In the genomic region with DNA sequence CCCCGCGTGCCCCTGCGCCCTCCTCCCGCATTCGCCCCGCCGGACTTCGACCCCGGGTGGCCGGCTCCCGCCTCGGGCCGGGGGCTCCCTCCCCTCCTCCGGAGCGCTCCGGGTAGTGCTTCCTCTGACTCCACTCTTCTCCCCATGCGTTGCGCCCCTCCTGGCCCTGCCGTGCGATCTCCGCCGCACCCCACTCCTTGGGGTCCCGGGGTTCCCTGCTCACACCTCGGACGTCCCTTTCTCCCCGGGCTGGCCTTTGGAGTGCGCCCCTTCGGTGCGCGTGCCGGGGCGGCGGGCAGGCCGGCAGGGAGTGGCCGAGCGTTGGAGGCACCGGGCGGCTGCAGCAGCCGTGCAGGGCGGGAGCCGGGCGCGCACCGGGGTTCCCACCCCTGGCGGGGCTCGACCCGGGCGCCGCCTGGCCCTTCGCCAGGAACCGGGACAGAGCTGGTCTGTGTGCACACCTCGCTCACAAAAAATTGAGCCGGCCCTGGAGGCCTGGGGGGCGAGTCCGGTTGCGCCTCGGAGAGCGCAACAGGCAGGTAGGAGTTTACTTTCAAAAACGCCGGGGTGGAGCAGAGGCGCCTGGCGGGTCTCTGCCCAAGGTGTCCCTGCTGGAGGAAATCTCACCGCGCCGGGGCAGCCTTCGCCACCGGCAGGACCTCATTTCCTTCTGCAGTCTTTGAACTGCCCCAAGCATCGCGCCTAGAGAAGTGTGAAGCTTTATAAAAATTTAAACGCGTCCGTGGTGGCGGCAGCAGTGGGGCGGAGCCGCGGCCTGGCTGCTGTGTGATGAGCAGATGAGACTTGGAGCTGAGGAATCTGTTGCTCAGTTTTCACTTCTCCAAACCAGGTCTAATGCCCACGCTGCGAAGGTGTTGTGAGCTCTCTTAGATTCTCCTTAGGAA, we compare ENCODE assay signal across 9 cellular contexts. TPM values are rescaled to one million over a fixed set of nuclear protein-coding genes. Genes with fewer than 3 reads are reported as not detected.
DNase-seq lines count a peak whose midpoint lies in the region; ATAC-seq, FAIRE-seq and TF ChIP-seq lines count a peak whose summit lies in the region.
"Had no signal": no experiment of that assay in that cellular context is flagged by ENCODE, and none has a peak within 500 bp of the region (broad histone marks: within the 10 kb centered on the region; RNA-seq: fewer than 3 reads in every experiment).

No MANE protein-coding gene starts in this region.

- no peaks in the 10 kb centered on the region; the same call in 1 of the 2 replicates for H3K9me3 ChIP-seq in ES-I3 (ENCODE audit: control insufficient read depth, insufficient read depth, low read length)
- no peaks in the 10 kb centered on the region for H3K9me3 ChIP-seq in OCI-LY7 (ENCODE audit: low read length)
- no peaks in the 10 kb centered on the region; the same call in 1 of the 2 replicates for H3K9me3 ChIP-seq in iPS-20b (ENCODE audit: insufficient read depth, low read depth, low read length)
- no peaks in the 10 kb centered on the region for H3K9me3 ChIP-seq in small intestine (ENCODE audit: control insufficient read depth, low read depth)

- H3K4me3 ChIP-seq in OCI-LY7 (ENCODE audit: low read depth, low read length, poor library complexity, severe bottlenecking) (no peak overlapping the region), iPS-20b (ENCODE audit: low read length) (peak overlapping the region; percentile 71), small intestine (ENCODE audit: low read depth in 1 of 2, low read length in 2 of 2) (peak overlapping the region; percentile 46 to 64)

- WGBS in small intestine, 3 donors, result 0% methylated on average over 62 to 78 of the region's 78 CpGs

- CTCF ChIA-PET in OCI-LY7 (lab: Charles Lee; ENCODE audit: unreplicated experiment), result no interaction called here

- no TSS peak for BruUV-seq in OCI-LY7 (replicated peaks; lab: Mats Ljungman, UMichigan)

- H2AFZ ChIP-seq in OCI-LY7 (ENCODE audit: low read length), result no peak overlapping the region

- no peak for FAIRE-seq in small intestine (lab: Jason Lieb, UNC)
- FAIRE-seq: endometrium had no signal

- intact Hi-C loops in OCI-LY7 (cut with micrococcal nuclease; ENCODE audit: unreplicated experiment), result no loop called here

- no peaks in the 10 kb centered on the region for H3K36me3 ChIP-seq in ES-I3 (ENCODE audit: insufficient read depth, low read length)
- no peaks in the 10 kb centered on the region for H3K36me3 ChIP-seq in OCI-LY7 (ENCODE audit: insufficient read depth, low read length)
- H3K36me3 ChIP-seq in iPS-20b (ENCODE audit: insufficient read depth, low read depth, low read length), result no peaks in the 10 kb centered on the region
- H3K36me3 ChIP-seq in small intestine (ENCODE audit: control insufficient read depth in 2 of 2, insufficient read depth in 2 of 2, low read length in 2 of 2), result no peaks in the 10 kb centered on the region

- no peak for TF ChIP-seq CTCF in OCI-LY7 (conservative IDR thresholded peaks at IDR 0.05; ENCODE audit: low read length)

- no peaks in the 10 kb centered on the region for H4K20me1 ChIP-seq in OCI-LY7 (ENCODE audit: insufficient read depth, low read length)

- ATAC-seq in GM19468 (IDR thresholded peaks at IDR 0.05; ENCODE audit: extremely low read depth, unreplicated experiment) (peak; percentile 40), HG03469 (IDR thresholded peaks at IDR 0.05; ENCODE audit: unreplicated experiment) (peak; percentile 49)

- no peaks in the 10 kb centered on the region for H3K9me2 ChIP-seq in OCI-LY7 (ENCODE audit: insufficient read depth, low read length)

- DNase-seq in OCI-LY7 (ENCODE audit: low spot score), result no peak
- peak; percentile 79 for DNase-seq in astrocyte of the hippocampus (ENCODE audit: low read depth, low spot score)
- peak; percentile 61 for DNase-seq in small intestine
- no peak for DNase-seq in medulla oblongata (ENCODE audit: extremely low spot score)

- no peak overlapping the region for H3K27ac ChIP-seq in OCI-LY7 (ENCODE audit: low read depth, low read length, poor library complexity, severe bottlenecking)
- no peak overlapping the region for H3K27ac ChIP-seq in iPS-20b (ENCODE audit: low read length)
- H3K27ac ChIP-seq in small intestine (ENCODE audit: low read depth in 1 of 2, low read length in 1 of 2), result peak overlapping the region; percentile 2 to 66

- peak overlapping the region; percentile 93 for H3K9ac ChIP-seq in ES-I3 (ENCODE audit: low read depth, low read length)
- peak overlapping the region; percentile 33; the same call in 1 of the 2 replicates for H3K9ac ChIP-seq in iPS-20b (ENCODE audit: low read depth, low read length)

- H3K27me3 ChIP-seq in iPS-20b (ENCODE audit: insufficient read depth, low read length) (peaks cover 17% of the 10 kb centered on the region; the same call in 1 of the 2 replicates), small intestine (ENCODE audit: control insufficient read depth in 2 of 2, insufficient read depth in 2 of 2, low read length in 2 of 2) (peaks cover 0 to 4% of the 10 kb centered on the region in 2 donors)

- H3K4me1 ChIP-seq in ES-I3 (ENCODE audit: insufficient read depth, low read length) (peaks cover 19% of the 10 kb centered on the region), OCI-LY7 (ENCODE audit: insufficient read depth, low read length, poor library complexity, severe bottlenecking) (no peaks in the 10 kb centered on the region), iPS-20b (ENCODE audit: insufficient read depth, low read length) (peaks cover 15% of the 10 kb centered on the region), small intestine (ENCODE audit: control insufficient read depth in 2 of 2, insufficient read depth in 1 of 2, low read depth in 1 of 2, low read length in 1 of 2) (peaks cover 2 to 5% of the 10 kb centered on the region in 2 donors)

- POLR2A ChIA-PET in OCI-LY7 (lab: Charles Lee), result no interaction called here

- no peaks in the 10 kb centered on the region for H3K79me2 ChIP-seq in OCI-LY7 (ENCODE audit: insufficient read depth, low read depth, low read length)

- H3K4me2 ChIP-seq in OCI-LY7 (ENCODE audit: low read length), result 0 out of 2 replicates have a peak overlapping the region, but pooled peaks have one; percentile 5

RNA-seq across cellular contexts. Expression of a gene that starts 0.7 kb away (rescaled TPM):
- total RNA-seq in OCI-LY7 (2014; rRNA removed; shearing (Covaris generic)), result not detected in 2 replicates
- total RNA-seq in OCI-LY7 (2022), result 1.2 TPM in 2 replicates
- 1 to 10 TPM in 2 of 3 donors, under 1 TPM in 1; 0.54 to 4.4 (median 1.1) TPM for polyA plus RNA-seq in small intestine

Comparison
In these comparisons a context has a peak if more than half of its experiments do, and no peak if none do; other contexts are left out.
1. DNase-seq: peak in astrocyte of the hippocampus (single experiment) and small intestine (single experiment); none in OCI-LY7 (single experiment) and medulla oblongata (single experiment).
2. H3K27ac ChIP-seq: peak in small intestine (2 of 2); none in OCI-LY7 (single experiment) and iPS-20b (single experiment).